ENCODE assay signal across 8 cellular contexts in genomic region chr20:62622877-62623487, GRCh38. TPM values are rescaled to one million over a fixed set of nuclear protein-coding genes. Genes with fewer than 3 reads are reported as not detected.
DNase-seq lines count a peak whose midpoint lies in the region; ATAC-seq, FAIRE-seq and TF ChIP-seq lines count a peak whose summit lies in the region.

No MANE protein-coding gene starts in this region.

- H3K4me3 ChIP-seq in OCI-LY1 (ENCODE audit: low read depth, low read length, poor library complexity, severe bottlenecking) (no peak overlapping the region), H1 (ENCODE audit: extremely low read depth in 1 of 4, insufficient read depth in 2 of 4, low read depth in 3 of 4, low read length in 4 of 4) (peak overlapping the region in 1 of 4 experiments; percentile 21; a peak in 1 of 8 replicates)

- H4K8ac ChIP-seq in H1 (ENCODE audit: extremely low read depth, insufficient read depth, low read length): peak overlapping the region; percentile 59; the same call in 1 of the 2 replicates

- H3K27ac ChIP-seq in C4-2B (peak overlapping the region; percentile 100), OCI-LY1 (ENCODE audit: low read depth, low read length, poor library complexity, severe bottlenecking) (no peak overlapping the region), H1 (ENCODE audit: low read depth, low read length) (no peak overlapping the region)

- ATAC-seq in GM21717 (IDR thresholded peaks at IDR 0.05; ENCODE audit: unreplicated experiment) (no peak), HG03520 (IDR thresholded peaks at IDR 0.05; ENCODE audit: unreplicated experiment) (no peak), HG03469 (IDR thresholded peaks at IDR 0.05; ENCODE audit: unreplicated experiment) (no peak)

- no peak for TF ChIP-seq POLR2A in H1 (IDR thresholded peaks at IDR 0.05; ENCODE audit: control extremely low read depth in 1 of 2, low read depth in 2 of 2, low read length in 2 of 2)

- H3K14ac ChIP-seq in H1 (ENCODE audit: insufficient read length): no peak overlapping the region

- peak overlapping the region; percentile 98; the same call in 1 of the 2 replicates for H2BK12ac ChIP-seq in H1 (ENCODE audit: low read depth, low read length)

- TF ChIP-seq RAD21 in H1 (IDR thresholded peaks at IDR 0.05 in 1 of 2, conservative IDR thresholded peaks at IDR 0.05 in 1 of 2; ENCODE audit: low read depth in 2 of 2, low read length in 2 of 2): no peak

- no peak for FAIRE-seq in H1 (lab: Jason Lieb, UNC)

- no peaks in the 10 kb centered on the region; the same call in 1 of the 2 replicates for H3K27me3 ChIP-seq in OCI-LY1 (ENCODE audit: insufficient read depth, low read length)
- H3K27me3 ChIP-seq in H1 (replicated peaks in 1 of 4; ENCODE audit: control insufficient read depth in 3 of 4, extremely low read depth in 1 of 4, insufficient read depth in 3 of 4, low read length in 3 of 4): no peaks in the 10 kb centered on the region; a peak in 1 of 7 replicates

- H3K9me3 Mint-ChIP-seq in osteocyte (ENCODE audit: unreplicated experiment): no peaks in the 10 kb centered on the region

- no peak overlapping the region for H4K5ac ChIP-seq in H1 (ENCODE audit: insufficient read length, low read depth, low read length)

- no peaks in the 10 kb centered on the region; the same call in 1 of the 2 replicates for H3K79me1 ChIP-seq in H1 (ENCODE audit: low read depth, low read length)

- H4K20me1 ChIP-seq in OCI-LY1 (ENCODE audit: insufficient read depth, low read length) (no peaks in the 10 kb centered on the region), H1 (replicated peaks in 1 of 2; ENCODE audit: control insufficient read depth in 1 of 2, insufficient read depth in 2 of 2, low read length in 2 of 2) (peaks cover 0 to 2% of the 10 kb centered on the region in 2 experiments)

- peak overlapping the region; percentile 72 for H4K91ac ChIP-seq in H1 (replicated peaks; ENCODE audit: insufficient read length, low read length)

- H2AFZ ChIP-seq in OCI-LY1 (ENCODE audit: low read length): no peak overlapping the region
- H2AFZ ChIP-seq in H1 (ENCODE audit: low read length): no peak overlapping the region

- H3K9ac ChIP-seq in OCI-LY1 (ENCODE audit: low read length): no peak overlapping the region; the same call in 1 of the 2 replicates
- no peak overlapping the region for H3K9ac ChIP-seq in H1 (replicated peaks in 1 of 4; ENCODE audit: extremely low read depth in 1 of 4, low read depth in 3 of 4, low read length in 3 of 4)

- peaks cover 6% of the 10 kb centered on the region; the same call in 1 of the 2 replicates for H3K23me2 ChIP-seq in H1 (ENCODE audit: low read depth, low read length)

- H3K79me2 ChIP-seq in OCI-LY1 (ENCODE audit: insufficient read depth, low read length) (no peaks in the 10 kb centered on the region), H1 (ENCODE audit: control insufficient read depth in 1 of 2, insufficient read depth in 2 of 2, low read length in 2 of 2) (no peaks in the 10 kb centered on the region)

- no peak overlapping the region for H3K4me3 Mint-ChIP-seq in osteocyte (ENCODE audit: unreplicated experiment)

- H2BK120ac ChIP-seq in H1 (replicated peaks; ENCODE audit: low read depth, low read length): no peak overlapping the region

- DNase-seq in H1 (ENCODE audit: low read depth in 1 of 2, low spot score in 2 of 2) (no peak), osteocyte (ENCODE audit: extremely low spot score, unreplicated experiment) (no peak), LoVo (ENCODE audit: low spot score) (no peak)

- peaks cover 24% of the 10 kb centered on the region for H3K4me1 Mint-ChIP-seq in osteocyte (ENCODE audit: unreplicated experiment)

- TF ChIP-seq EP300 in H1 (IDR thresholded peaks at IDR 0.05; ENCODE audit: borderline replicate concordance in 1 of 2, low read depth in 2 of 2, low read length in 2 of 2): no peak

- H3K4me2 ChIP-seq in OCI-LY1 (ENCODE audit: low read length): peak overlapping the region; percentile 47; the same call in 1 of the 2 replicates
- peak overlapping the region; percentile 53 to 58; a peak in 2 of 4 replicates for H3K4me2 ChIP-seq in H1 (ENCODE audit: insufficient read depth in 1 of 2, low read depth in 2 of 2, low read length in 2 of 2)

- no peaks in the 10 kb centered on the region for H3F3A ChIP-seq in OCI-LY1 (ENCODE audit: insufficient read depth, low read length)

- H3K27ac Mint-ChIP-seq in osteocyte (ENCODE audit: unreplicated experiment): peak overlapping the region; percentile 53

- TF ChIP-seq CTCF in C4-2B (conservative IDR thresholded peaks at IDR 0.05): no peak
- TF ChIP-seq CTCF in OCI-LY1 (IDR thresholded peaks at IDR 0.05; ENCODE audit: low read length): no peak
- TF ChIP-seq CTCF in H1 (IDR thresholded peaks at IDR 0.05; ENCODE audit: control extremely low read depth in 1 of 3, insufficient read depth in 1 of 3, low read depth in 1 of 3, low read length in 3 of 3): no peak
- no peak for TF ChIP-seq CTCF in osteocyte (IDR thresholded peaks at IDR 0.05)

- no peaks in the 10 kb centered on the region for H3K36me3 Mint-ChIP-seq in osteocyte (ENCODE audit: unreplicated experiment)

- CTCF ChIA-PET in H1 (lab: Charles Lee; ENCODE audit: partially characterized antibody): interaction anchor here (0.6 to 2.4 kb wide), 8 partner anchors 13 to 185 kb away, joined by 3 to 8 read pairs (median 4); partner anchors contain the start of gene SLCO4A1

- no peaks in the 10 kb centered on the region for H3K36me3 ChIP-seq in OCI-LY1 (ENCODE audit: insufficient read depth, low read length)
- no peaks in the 10 kb centered on the region for H3K36me3 ChIP-seq in H1 (ENCODE audit: control insufficient read depth in 2 of 4, insufficient read depth in 4 of 4, low read length in 3 of 4)

- WGBS in H1 (ENCODE audit: extremely low coverage in 1 of 2, insufficient coverage in 1 of 2, insufficient read length in 1 of 2, insufficient replicate concordance in 2 of 2, low coverage in 1 of 2, low lambda C conversion rate in 2 of 2, missing lambda C conversion rate in 1 of 2), 2 experiments: 91% methylated on average over 26 of the region's 29 CpGs; no CpG with 5 or more reads in 1 of the 2 experiments

- POLR2A ChIA-PET in H1 (lab: Charles Lee; ENCODE audit: partially characterized antibody): interaction anchor here (0.7 to 2.1 kb wide), 2 partner anchors 12 to 64 kb away, joined by 3 to 7 read pairs; no protein-coding TSS in a partner anchor

- peak overlapping the region; percentile 46 for H3K4ac ChIP-seq in H1 (replicated peaks; ENCODE audit: insufficient read length, low read depth, low read length)

- H3K9me3 ChIP-seq in OCI-LY1 (ENCODE audit: low read length) (no peaks in the 10 kb centered on the region), H1 (ENCODE audit: insufficient read depth in 2 of 2, low read depth in 1 of 2, low read length in 1 of 2) (peaks cover 0 to 3% of the 10 kb centered on the region in 2 experiments; a peak in 1 of 4 replicates)

- peak overlapping the region; percentile 90; the same call in 1 of the 2 replicates for H2AK5ac ChIP-seq in H1 (ENCODE audit: low read depth, low read length)

- no peak overlapping the region for H3K23ac ChIP-seq in H1 (ENCODE audit: insufficient read length)

- H3K56ac ChIP-seq in H1 (replicated peaks; ENCODE audit: insufficient read length, low read depth, low read length): no peak overlapping the region

- peak overlapping the region; percentile 47; the same call in 1 of the 2 replicates for H2BK5ac ChIP-seq in H1 (ENCODE audit: low read depth, low read length)

- peak overlapping the region; percentile 48; the same call in 1 of the 2 replicates for H3K18ac ChIP-seq in H1 (ENCODE audit: extremely low read depth, low read length)

- peak overlapping the region; percentile 80; the same call in 1 of the 2 replicates for H2BK20ac ChIP-seq in H1 (ENCODE audit: low read length)

- no peaks in the 10 kb centered on the region for H3K27me3 Mint-ChIP-seq in osteocyte (ENCODE audit: unreplicated experiment)

- H2BK15ac ChIP-seq in H1 (ENCODE audit: low read length): peak overlapping the region; percentile 18; the same call in 1 of the 2 replicates

- H3K9me2 ChIP-seq in OCI-LY1 (ENCODE audit: low read depth, low read length): no peaks in the 10 kb centered on the region

- H3K4me1 ChIP-seq in OCI-LY1 (ENCODE audit: insufficient read depth, low read length, severe bottlenecking) (peaks cover 19% of the 10 kb centered on the region), H1 (replicated peaks in 1 of 4; ENCODE audit: control insufficient read depth in 3 of 4, insufficient read depth in 4 of 4, low read length in 3 of 4) (peaks cover 0 to 25% (median 16%) of the 10 kb centered on the region in 4 experiments; a peak in 6 of 7 replicates)

TF ChIP-seq in H1, 55 proteins besides CTCF, POLR2A, EP300 and RAD21:
- TF ChIP-seq BRCA1 (IDR thresholded peaks at IDR 0.05; ENCODE audit: low read depth, low read length) (no peak), HDAC6 (IDR thresholded peaks at IDR 0.05; ENCODE audit: low read depth, low read length) (no peak), SUZ12 (IDR thresholded peaks at IDR 0.05; ENCODE audit: low read length) (no peak), TEAD4 (IDR thresholded peaks at IDR 0.05; ENCODE audit: low read depth, low read length) (no peak), E2F6 (IDR thresholded peaks at IDR 0.05) (no peak; the same call in 1 of the 2 replicates)

RNA-seq across cellular contexts. Expression of gene SLCO4A1, which starts 19.3 kb away (rescaled TPM):
- total RNA-seq in H1 (2021; fragmentation: NEBNext Ultra II Directional; extraction: Animal tissue kit (Norgen Biotek cat#: 25700)): 18.2 and 18.5 TPM in 2 replicates
- polyA plus RNA-seq in H1 (2011; rRNA removed): 10.5 and 13.3 TPM in 2 replicates
- 10.5 TPM for polyA plus RNA-seq in H1 (2011; cell fraction: cytosol; rRNA removed)
- 30.4 TPM for polyA plus RNA-seq in H1 (2011; cell fraction: nucleus; rRNA removed)
- 15.4 to 21.3 TPM (median 15.8 TPM) in 4 replicates for polyA plus RNA-seq in H1 (2012, experiment 1 of 2)
- 19.2 TPM for polyA plus RNA-seq in H1 (2012, experiment 2 of 2)
- 19.8 TPM for polyA plus RNA-seq in H1 (2013, experiment 1 of 2)
- 21.9 TPM for polyA plus RNA-seq in H1 (2013, experiment 2 of 2)
- polyA minus RNA-seq in H1 (2011; rRNA and poly(A)+ RNA removed): 6.1 and 7.4 TPM in 2 replicates
- 9.3 TPM for polyA minus RNA-seq in H1 (2011; cell fraction: cytosol; rRNA and poly(A)+ RNA removed)
- polyA minus RNA-seq in H1 (2011; cell fraction: nucleus; rRNA and poly(A)+ RNA removed): 10.6 TPM
- 1.2 and 1.5 TPM in 2 replicates for total RNA-seq in osteocyte
